ENCODE assay signal across 20 cellular contexts in genomic region chrX:77065896-77066295, GRCh38.
"Had no signal": no experiment of that assay in that cellular context is flagged by ENCODE, and none has a peak within 500 bp of the region (broad histone marks: within the 10 kb centered on the region; RNA-seq: fewer than 3 reads in every experiment).

No MANE protein-coding gene starts in this region.

- DNase-seq: colonic mucosa; cortex of kidney; dermis blood vessel endothelial cell; dorsolateral prefrontal cortex; effector CD4-positive, alpha-beta T cell; effector CD8-positive, alpha-beta T cell; effector memory CD4-positive, alpha-beta T cell; effector memory CD8-positive, alpha-beta T cell; endodermal cell; erythroblast; esophagus squamous epithelium; foreskin fibroblast; foreskin keratinocyte; foreskin melanocyte; gastrocnemius medialis; glutamatergic neuron; head of caudate nucleus; heart left ventricle; heart right ventricle had no signal

- H3K27me3 Mint-ChIP-seq: dendritic cell treated with granulocyte-macrophage colony-stimulating factor and Interleukin-4, amounts not matched to agents 40 ng/mL and 50 ng/mL, for 4 days; effector memory CD8-positive, alpha-beta T cell had no signal

- H3K4me3 Mint-ChIP-seq: dendritic cell treated with granulocyte-macrophage colony-stimulating factor and Interleukin-4, amounts not matched to agents 40 ng/mL and 50 ng/mL, for 4 days; effector memory CD8-positive, alpha-beta T cell; endodermal cell had no signal

- H3K9me3 Mint-ChIP-seq: dendritic cell treated with granulocyte-macrophage colony-stimulating factor and Interleukin-4, amounts not matched to agents 40 ng/mL and 50 ng/mL, for 4 days; effector memory CD8-positive, alpha-beta T cell had no signal

- H3K27ac Mint-ChIP-seq: dendritic cell treated with granulocyte-macrophage colony-stimulating factor and Interleukin-4, amounts not matched to agents 40 ng/mL and 50 ng/mL, for 4 days; effector memory CD8-positive, alpha-beta T cell; endodermal cell had no signal
